In the genomic region with DNA sequence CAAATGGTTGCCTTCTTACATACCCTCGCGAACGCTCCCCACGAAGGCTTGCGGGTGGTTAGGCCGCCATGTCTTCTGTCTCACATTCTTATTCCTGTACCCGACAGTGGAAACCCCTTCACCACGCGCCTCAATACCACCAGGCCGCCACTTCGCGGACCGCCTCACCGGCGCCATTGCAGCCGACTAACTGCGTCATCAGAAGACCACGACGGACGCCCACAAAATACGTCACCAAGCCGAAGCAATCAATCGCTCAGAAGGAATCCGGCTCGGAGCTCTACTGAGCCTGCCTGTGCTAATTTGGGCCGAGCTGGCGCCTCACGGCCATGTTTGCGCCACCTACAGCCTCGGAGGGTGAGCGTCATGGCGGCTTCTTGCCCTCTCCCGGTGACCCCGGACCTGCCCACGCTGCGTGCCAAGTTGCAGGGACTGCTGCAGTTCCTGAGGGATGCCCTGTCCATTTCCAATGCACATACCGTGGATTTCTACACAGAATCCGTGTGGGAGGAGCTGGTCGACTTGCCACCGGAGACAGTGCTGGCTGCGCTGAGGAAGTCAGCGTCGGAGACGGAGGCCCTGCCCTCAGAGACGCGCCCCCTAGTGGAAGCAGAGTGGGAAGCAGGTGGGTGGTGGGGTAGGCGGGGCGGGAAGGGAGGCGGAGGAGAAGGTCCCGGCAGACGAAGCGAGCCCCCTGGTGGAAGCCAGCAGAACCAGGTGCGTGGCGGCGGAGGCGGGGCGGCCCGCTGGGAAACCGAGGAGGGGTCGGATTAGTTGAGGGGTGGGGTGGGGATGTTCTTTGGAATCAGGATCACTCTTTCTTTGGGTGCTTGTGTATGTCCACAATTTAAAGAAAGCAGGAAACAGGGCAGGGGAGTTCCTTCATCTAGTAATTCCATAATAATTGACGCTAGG, we compare ENCODE assay signal across 8 cellular contexts. TPM values are rescaled to one million over a fixed set of nuclear protein-coding genes. Genes with fewer than 3 reads are reported as not detected.
DNase-seq lines count a peak whose midpoint lies in the region; ATAC-seq and TF ChIP-seq lines count a peak whose summit lies in the region.

A gene with protein sequence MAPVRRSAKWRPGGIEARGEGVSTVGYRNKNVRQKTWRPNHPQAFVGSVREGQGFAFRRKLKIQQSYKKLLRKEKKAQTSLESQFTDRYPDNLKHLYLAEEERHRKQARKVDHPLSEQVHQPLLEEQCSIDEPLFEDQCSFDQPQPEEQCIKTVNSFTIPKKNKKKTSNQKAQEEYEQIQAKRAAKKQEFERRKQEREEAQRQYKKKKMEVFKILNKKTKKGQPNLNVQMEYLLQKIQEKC (minus strand): TSS at position 188 of the 915 bp plus-strand sequence. CDS start 11 bp downstream, at position 177.
METTL25 (plus strand) TSS at position 330 of the 915 bp plus-strand sequence; CDS start at position 367, 37 bp downstream.

- H3K36me3 ChIP-seq in adrenal gland (replicated peaks in 1 of 2) (peaks cover 0 to 17% of the 10 kb centered on the region in 2 donors), heart right ventricle (peaks cover 0 to 37% (median 20%) of the 10 kb centered on the region in 9 donors), upper lobe of left lung (peaks cover 3 to 32% (median 10%) of the 10 kb centered on the region in 4 donors)

- no peaks in the 10 kb centered on the region for H3K27me3 ChIP-seq in adrenal gland
- no peaks in the 10 kb centered on the region for H3K27me3 ChIP-seq in heart right ventricle
- H3K27me3 ChIP-seq in upper lobe of left lung = no peaks in the 10 kb centered on the region

- 0 to 1% (median 0%) methylated on average over 36 to 61 of the region's 61 CpGs for WGBS in adrenal gland, 4 donors
- WGBS in heart right ventricle, 2 donors = 1% methylated on average over 61 of the region's 61 CpGs
- WGBS in upper lobe of left lung, 2 donors = 0 to 1% methylated on average over 40 to 59 of the region's 61 CpGs

- ATAC-seq in HG02798 (IDR thresholded peaks at IDR 0.05; ENCODE audit: poor library complexity, unreplicated experiment) = peak; percentile 94
- peak; percentile 96 to 99 (median 98) for ATAC-seq in heart right ventricle
- peak; percentile 99 to 100 for ATAC-seq in upper lobe of left lung (ENCODE audit: low FRiP score in 2 of 2)

- intact Hi-C loops in adrenal gland (cut with DNase I) (no loop called here), heart right ventricle (cut with DNase I) (no loop called here), posterior cingulate gyrus (cut with DNase I) (loop anchor here (10.0 kb wide), 1 partner anchor 1084 kb away; no protein-coding TSS in a partner anchor)

- H3K9me3 ChIP-seq in adrenal gland (replicated peaks in 1 of 3) (no peaks in the 10 kb centered on the region), heart right ventricle (no peaks in the 10 kb centered on the region), upper lobe of left lung (no peaks in the 10 kb centered on the region)

- peak within 1 kb of the TSS; percentile 95 to 100 (median 97) for H3K27ac ChIP-seq in adrenal gland
- peak within 1 kb of the TSS; percentile 91 to 99 (median 96) for H3K27ac ChIP-seq in heart right ventricle
- H3K27ac ChIP-seq in upper lobe of left lung = peak within 1 kb of the TSS; percentile 96 to 98 (median 96)

- TF ChIP-seq CTCF in GM12875 (IDR thresholded peaks at IDR 0.05; ENCODE audit: borderline replicate concordance, insufficient read depth, low read depth, low read length) (peak; percentile 94), adrenal gland (IDR thresholded peaks at IDR 0.05) (peak; percentile 92 to 100 (median 98)), heart right ventricle (IDR thresholded peaks at IDR 0.05) (peak; percentile 86 to 96 (median 91)), upper lobe of left lung (IDR thresholded peaks at IDR 0.05) (peak; percentile 98 to 100 (median 99))

- peaks cover 11 to 40% of the 10 kb centered on the region in 2 donors for H3K4me1 ChIP-seq in adrenal gland (replicated peaks in 1 of 2)
- peaks cover 0 to 53% (median 41%) of the 10 kb centered on the region in 9 donors for H3K4me1 ChIP-seq in heart right ventricle
- H3K4me1 ChIP-seq in upper lobe of left lung = peaks cover 31 to 44% (median 33%) of the 10 kb centered on the region in 4 donors

- H3K4me3 ChIP-seq in GM12875 (ENCODE audit: low read depth, low read length) = peak within 1 kb of the TSS; percentile 86
- peak within 1 kb of the TSS; percentile 10 to 87 (median 62) for H3K4me3 ChIP-seq in adrenal gland
- H3K4me3 ChIP-seq in heart right ventricle = peak within 1 kb of the TSS; percentile 64 to 95 (median 86)
- H3K4me3 ChIP-seq in upper lobe of left lung = peak within 1 kb of the TSS; percentile 75 to 90 (median 79)

- DNase-seq in NCI-H1417 treated with DMSO at 0.1 percent for 48 hours (lab: John Stamatoyannopoulos, UW) (peak; percentile 93), SW480 (ENCODE audit: low spot score) (peak; percentile 96), adrenal gland (peak; percentile 97 to 99 (median 99)), heart right ventricle (peak; percentile 96 to 98), posterior cingulate gyrus (peak; percentile 94 to 99 (median 98)), upper lobe of left lung (peak; percentile 96 to 98)

- TF ChIP-seq POLR2A in adrenal gland (IDR thresholded peaks at IDR 0.05) = peak; percentile 71 to 84
- TF ChIP-seq POLR2A in upper lobe of left lung (IDR thresholded peaks at IDR 0.05) = peak in 3 of 4 donors; percentile 44 to 90 (median 77)

- peak in 1 of 4 donors; percentile 58 for TF ChIP-seq EP300 in upper lobe of left lung (IDR thresholded peaks at IDR 0.05)

RNA-seq across cellular contexts. Expression of the first gene that starts in this region (rescaled TPM):
- total RNA-seq in adrenal gland (10 to 100 TPM; 22.4 to 35.3 (median 27.7) TPM), heart right ventricle (10 to 100 TPM; 22.7 to 33.2 (median 26.6) TPM), upper lobe of left lung (10 to 100 TPM; 23.3 to 76.4 (median 40.8) TPM)
- polyA plus RNA-seq in adrenal gland (10 to 100 TPM; 28.7 to 50.5 (median 41.9) TPM), heart right ventricle (10 to 100 TPM; 33.0 to 38.2 TPM)

RNA-seq across cellular contexts. Expression of gene METTL25, which starts in this region (rescaled TPM):
- total RNA-seq in adrenal gland (10 to 100 TPM in 7 of 8 donors, 1 to 10 TPM in 1; 6.3 to 28.8 (median 19.5) TPM), heart right ventricle (10 to 100 TPM; 12.0 to 17.4 (median 15.1) TPM), upper lobe of left lung (10 to 100 TPM; 12.6 to 18.5 (median 14.6) TPM)
- polyA plus RNA-seq in adrenal gland (10 to 100 TPM in 1 of 3 donors, 1 to 10 TPM in 2; 4.0 to 21.2 (median 7.0) TPM), heart right ventricle (10 to 100 TPM in 1 of 2 donors, 1 to 10 TPM in 1; 2.0 to 12.1 TPM)

Comparison
In these comparisons a context has a peak if more than half of its experiments do, and no peak if none do; other contexts are left out.
1. Peak in every context shown above with its lines: DNase-seq, ATAC-seq, H3K4me3 ChIP-seq and H3K27ac ChIP-seq.